ENCODE assay signal across 19 cellular contexts in genomic region chr15:91530279-91530678, GRCh38.
DNase-seq lines count a peak whose midpoint lies in the region; ATAC-seq, FAIRE-seq and TF ChIP-seq lines count a peak whose summit lies in the region.
"Had no signal": no experiment of that assay in that cellular context is flagged by ENCODE, and none has a peak within 500 bp of the region (broad histone marks: within the 10 kb centered on the region; RNA-seq: fewer than 3 reads in every experiment).

No MANE protein-coding gene starts in this region.

- H3K9me3 ChIP-seq in IMR-90 (ENCODE audit: control insufficient read depth, insufficient read depth, low read length) (no peaks in the 10 kb centered on the region), HepG2 (ENCODE audit: low read length) (no peaks in the 10 kb centered on the region)
- no peaks in the 10 kb centered on the region for H3K9me3 ChIP-seq in CD8-positive, alpha-beta memory T cell (ENCODE audit: low read length)
- H3K9me3 ChIP-seq: BLaER1, HAP-1 had no signal

- no peaks in the 10 kb centered on the region for H3K9me3 Mint-ChIP-seq in activated naive CD4-positive, alpha-beta T cell treated with anti-CD3 and anti-CD28 coated beads, Interleukin-2, amount 50 U/mL, for 24 hours
- H3K9me3 Mint-ChIP-seq in activated naive CD4-positive, alpha-beta T cell treated with anti-CD3 and anti-CD28 coated beads for 36 hours: no peaks in the 10 kb centered on the region
- no peaks in the 10 kb centered on the region for H3K9me3 Mint-ChIP-seq in CD8-positive, alpha-beta memory T cell
- H3K9me3 Mint-ChIP-seq: CD4-positive, alpha-beta memory T cell had no signal

- POLR2A ChIA-PET in IMR-90 (lab: Charles Lee; ENCODE audit: unreplicated experiment): no interaction called here
- POLR2A ChIA-PET in HepG2 (lab: Yijun Ruan, JAX): no interaction called here
- POLR2A ChIA-PET in CD8-positive, alpha-beta memory T cell (lab: Charles Lee): no interaction called here

- H3K27ac ChIP-seq in IMR-90 (ENCODE audit: insufficient read depth, low read length) (no peak overlapping the region), HepG2 (ENCODE audit: extremely low read length, insufficient read depth, low read length) (no peak overlapping the region)
- H3K27ac ChIP-seq in CD8-positive, alpha-beta memory T cell (ENCODE audit: low read depth, low read length): no peak overlapping the region
- H3K27ac ChIP-seq: BLaER1, GM23248, HL-60 had no signal

- H3K27ac Mint-ChIP-seq in activated naive CD4-positive, alpha-beta T cell treated with anti-CD3 and anti-CD28 coated beads, Interleukin-2, amount 50 U/mL, for 24 hours: peak overlapping the region; percentile 56
- H3K27ac Mint-ChIP-seq in activated naive CD4-positive, alpha-beta T cell treated with anti-CD3 and anti-CD28 coated beads for 36 hours: no peak overlapping the region
- H3K27ac Mint-ChIP-seq in CD8-positive, alpha-beta memory T cell: no peak overlapping the region
- H3K27ac Mint-ChIP-seq: CD14-positive monocyte, IgD-negative memory B cell had no signal

- H3K4me1 ChIP-seq in IMR-90 (ENCODE audit: control insufficient read depth, insufficient read depth, low read length) (no peaks in the 10 kb centered on the region), HepG2 (ENCODE audit: insufficient read depth, low read length) (peaks cover 13% of the 10 kb centered on the region)
- H3K4me1 ChIP-seq in CD8-positive, alpha-beta memory T cell (ENCODE audit: insufficient read depth, low read length): peaks cover 15% of the 10 kb centered on the region
- H3K4me1 ChIP-seq: BLaER1, HAP-1 had no signal

- H3K9ac ChIP-seq in IMR-90 (ENCODE audit: low read depth, low read length): no peak overlapping the region
- H3K9ac ChIP-seq in HepG2 (ENCODE audit: insufficient read depth, low read depth, low read length): no peak overlapping the region
- H3K9ac ChIP-seq: BLaER1, GM23248 had no signal

- H4K5ac ChIP-seq in IMR-90 (ENCODE audit: low read depth, low read length): no peak overlapping the region

- no peak overlapping the region for H3K18ac ChIP-seq in IMR-90 (ENCODE audit: low read depth, low read length)

- TF ChIP-seq POLR2A in IMR-90 (IDR thresholded peaks at IDR 0.05; ENCODE audit: low read depth, low read length): no peak
- no peak for TF ChIP-seq POLR2A in HepG2 (IDR thresholded peaks at IDR 0.05; ENCODE audit: insufficient read depth in 1 of 2, low read depth in 2 of 2, low read length in 2 of 2)

- H3K4me2 ChIP-seq in IMR-90 (ENCODE audit: low read depth, low read length): no peak overlapping the region
- H3K4me2 ChIP-seq in HepG2 (ENCODE audit: low read depth, low read length): no peak overlapping the region
- H3K4me2 ChIP-seq: BLaER1 had no signal

- no peak overlapping the region for H2BK15ac ChIP-seq in IMR-90 (ENCODE audit: low read depth, low read length)

- H4K8ac ChIP-seq in IMR-90 (ENCODE audit: low read depth in 2 of 2, low read length in 2 of 2): no peak overlapping the region

- no peak overlapping the region for H3K4ac ChIP-seq in IMR-90 (ENCODE audit: low read depth, low read length)

- DNase-seq in activated naive CD4-positive, alpha-beta T cell treated with anti-CD3 and anti-CD28 coated beads for 36 hours: no peak
- no peak for DNase-seq in IMR-90
- no peak for DNase-seq in HepG2 (ENCODE audit: low spot score)
- no peak for DNase-seq in NCI-H1417 treated with DMSO at 0.1 percent for 48 hours (lab: John Stamatoyannopoulos, UW)
- DNase-seq in CD8-positive, alpha-beta memory T cell: no peak
- DNase-seq in NOMO-1 treated with DMSO at 0.1 percent for 48 hours (lab: John Stamatoyannopoulos, UW; ENCODE audit: unreplicated experiment): no peak
- DNase-seq: 8988T; CD4-positive, alpha-beta memory T cell; DMS 273 treated with DMSO at 0.1 percent for 48 hours; GM23248 had no signal

- TF ChIP-seq RAD21 in IMR-90 (IDR thresholded peaks at IDR 0.05; ENCODE audit: low read length): no peak
- TF ChIP-seq RAD21 in HepG2 (CRISPR knock-in tag; IDR thresholded peaks at IDR 0.05): no peak

- CTCF ChIA-PET in activated naive CD4-positive, alpha-beta T cell treated with anti-CD3 and anti-CD28 coated beads for 36 hours (lab: Charles Lee): interaction anchor here (0.6 kb wide), 1 partner anchor 225 kb away, joined by 3 read pairs; no protein-coding TSS in a partner anchor
- CTCF ChIA-PET in IMR-90 (lab: Yijun Ruan, JAX): no interaction called here
- CTCF ChIA-PET in HepG2 (lab: Yijun Ruan, JAX; ENCODE audit: low intra/inter-chr PET ratio, low total read pairs): no interaction called here
- CTCF ChIA-PET in CD8-positive, alpha-beta memory T cell (lab: Charles Lee): no interaction called here

- TF ChIP-seq EP300 in HepG2 (IDR thresholded peaks at IDR 0.05; ENCODE audit: low read depth in 2 of 2, low read length in 2 of 2) (no peak), HepG2 (CRISPR knock-in tag; IDR thresholded peaks at IDR 0.05; ENCODE audit: borderline replicate concordance) (no peak)

- H3K27me3 Mint-ChIP-seq in activated naive CD4-positive, alpha-beta T cell treated with anti-CD3 and anti-CD28 coated beads, Interleukin-2, amount 50 U/mL, for 24 hours: no peaks in the 10 kb centered on the region
- no peaks in the 10 kb centered on the region for H3K27me3 Mint-ChIP-seq in activated naive CD4-positive, alpha-beta T cell treated with anti-CD3 and anti-CD28 coated beads for 36 hours (ENCODE audit: low read depth)
- H3K27me3 Mint-ChIP-seq in CD8-positive, alpha-beta memory T cell: peaks cover 7 to 19% of the 10 kb centered on the region in 2 donors
- H3K27me3 Mint-ChIP-seq: IgD-negative memory B cell had no signal

- H4K91ac ChIP-seq in IMR-90 (ENCODE audit: insufficient read depth, low read depth, low read length): no peak overlapping the region

- H2BK20ac ChIP-seq in IMR-90 (ENCODE audit: low read depth, low read length): no peak overlapping the region

- H3K36me3 ChIP-seq in IMR-90 (ENCODE audit: control insufficient read depth, insufficient read depth, low read length): no peaks in the 10 kb centered on the region
- no peaks in the 10 kb centered on the region for H3K36me3 ChIP-seq in HepG2 (replicated peaks in 1 of 2; ENCODE audit: control insufficient read depth in 1 of 2, insufficient read depth in 2 of 2, low read length in 2 of 2)
- H3K36me3 ChIP-seq in CD8-positive, alpha-beta memory T cell (ENCODE audit: insufficient read depth, low read length): no peaks in the 10 kb centered on the region
- H3K36me3 ChIP-seq: BLaER1, HAP-1 had no signal

- H4K20me1 ChIP-seq in IMR-90 (ENCODE audit: insufficient read depth, low read length) (no peaks in the 10 kb centered on the region), HepG2 (ENCODE audit: insufficient read depth, low read length) (no peaks in the 10 kb centered on the region)
- H4K20me1 ChIP-seq: BLaER1 had no signal

- H3K4me3 ChIP-seq in IMR-90 (ENCODE audit: insufficient read depth, low read depth, low read length) (no peak overlapping the region), HepG2 (replicated peaks in 1 of 3; ENCODE audit: insufficient read depth in 1 of 3, low read depth in 2 of 3, low read length in 3 of 3) (no peak overlapping the region)
- no peak overlapping the region for H3K4me3 ChIP-seq in CD8-positive, alpha-beta memory T cell (ENCODE audit: low read length)
- H3K4me3 ChIP-seq: BLaER1, GM23248, HAP-1 had no signal

- WGBS in IMR-90 (ENCODE audit: extremely low coverage in 2 of 2, insufficient read length in 1 of 2), 2 experiments: no CpG with 5 or more reads among the region's 6 CpGs
- 81% methylated on average over 6 of the region's 6 CpGs for WGBS in HepG2 (ENCODE audit: low lambda C conversion rate)

- FAIRE-seq in HepG2 (lab: Jason Lieb, UNC): no peak
- FAIRE-seq: G401.6, GM12891, GM19239 had no signal

- H3K36me3 Mint-ChIP-seq in activated naive CD4-positive, alpha-beta T cell treated with anti-CD3 and anti-CD28 coated beads, Interleukin-2, amount 50 U/mL, for 24 hours: no peaks in the 10 kb centered on the region
- no peaks in the 10 kb centered on the region for H3K36me3 Mint-ChIP-seq in activated naive CD4-positive, alpha-beta T cell treated with anti-CD3 and anti-CD28 coated beads for 36 hours (ENCODE audit: low read depth)
- H3K36me3 Mint-ChIP-seq in CD8-positive, alpha-beta memory T cell: peaks cover 0 to 5% (median 0%) of the 10 kb centered on the region in 3 donors
- H3K36me3 Mint-ChIP-seq: CD14-positive monocyte; CD4-positive, alpha-beta memory T cell; IgD-negative memory B cell had no signal

- H3K56ac ChIP-seq in IMR-90 (ENCODE audit: extremely low read depth, insufficient read depth, low read length): no peak overlapping the region

- intact Hi-C loops in activated naive CD4-positive, alpha-beta T cell treated with anti-CD3 and anti-CD28 coated beads for 36 hours (cut with micrococcal nuclease): no loop called here
- intact Hi-C loops in IMR-90 (cut with micrococcal nuclease) (no loop called here), HepG2 (cut with micrococcal nuclease; ENCODE audit: unreplicated experiment) (no loop called here)

- H3K4me1 Mint-ChIP-seq in activated naive CD4-positive, alpha-beta T cell treated with anti-CD3 and anti-CD28 coated beads, Interleukin-2, amount 50 U/mL, for 24 hours: peaks cover 30% of the 10 kb centered on the region
- H3K4me1 Mint-ChIP-seq in activated naive CD4-positive, alpha-beta T cell treated with anti-CD3 and anti-CD28 coated beads for 36 hours (ENCODE audit: low read depth): peaks cover 13% of the 10 kb centered on the region
- peaks cover 0 to 19% (median 4%) of the 10 kb centered on the region in 3 donors for H3K4me1 Mint-ChIP-seq in CD8-positive, alpha-beta memory T cell
- H3K4me1 Mint-ChIP-seq: IgD-negative memory B cell had no signal

- H3K14ac ChIP-seq in IMR-90 (replicated peaks; ENCODE audit: low read depth, low read length): no peak overlapping the region

- no peak overlapping the region for H2AK9ac ChIP-seq in IMR-90 (replicated peaks; ENCODE audit: low read depth, low read length, poor library complexity)

- no peak for TF ChIP-seq CTCF in IMR-90 (conservative IDR thresholded peaks at IDR 0.05; ENCODE audit: low read depth, low read length)
- no peak for TF ChIP-seq CTCF in HepG2 (CRISPR knock-in tag; IDR thresholded peaks at IDR 0.05)

- in situ Hi-C loops in IMR-90 (cut with MboI; ENCODE audit: low sequenced_read_pairs) (no loop called here), HepG2 (cut with HindIII; ENCODE audit: extremely low pct_ligation_motif_present, low pct_unique_long_range_greater_than_20kb) (no loop called here)

- dilution Hi-C loops in IMR-90 (cut with HindIII; ENCODE audit: low sequenced_read_pairs, unreplicated experiment): no loop called here

- H3K27me3 ChIP-seq in IMR-90 (ENCODE audit: control insufficient read depth, insufficient read depth, low read length): peaks cover 5% of the 10 kb centered on the region
- H3K27me3 ChIP-seq in HepG2 (ENCODE audit: control insufficient read depth in 1 of 2, insufficient read depth in 2 of 2, low read length in 2 of 2): no peaks in the 10 kb centered on the region; a peak in 1 of 5 replicates
- H3K27me3 ChIP-seq in CD8-positive, alpha-beta memory T cell (ENCODE audit: insufficient read depth, low read length, poor library complexity, severe bottlenecking): no peaks in the 10 kb centered on the region
- H3K27me3 ChIP-seq: BLaER1 had no signal

- H2AFZ ChIP-seq in IMR-90 (replicated peaks; ENCODE audit: low read length, poor library complexity) (no peak overlapping the region), HepG2 (ENCODE audit: low read length) (no peak overlapping the region)
- H2AFZ ChIP-seq: GM23248 had no signal

- H3K79me2 ChIP-seq in HepG2 (ENCODE audit: insufficient read depth, low read length): no peaks in the 10 kb centered on the region

- H2AK5ac ChIP-seq in IMR-90 (ENCODE audit: low read depth, low read length): no peak overlapping the region

- no TSS peak for BruUV-seq in IMR-90 (replicated peaks; lab: Mats Ljungman, UMichigan)
- no TSS peak for BruUV-seq in HepG2 (replicated peaks; lab: Mats Ljungman, UMichigan)

- H2BK120ac ChIP-seq in IMR-90 (ENCODE audit: low read depth, low read length): no peak overlapping the region

- no peak overlapping the region for H2BK5ac ChIP-seq in IMR-90 (ENCODE audit: low read depth, low read length, poor library complexity, severe bottlenecking)

- ATAC-seq in IMR-90 (ENCODE audit: low read depth): no peak
- ATAC-seq in HepG2: no peak

- H3K9me1 ChIP-seq in IMR-90 (ENCODE audit: insufficient read depth, low read length): no peaks in the 10 kb centered on the region

- H3K23ac ChIP-seq in IMR-90 (ENCODE audit: low read depth, low read length): no peak overlapping the region

- no peaks in the 10 kb centered on the region for H3K79me1 ChIP-seq in IMR-90 (ENCODE audit: low read depth in 1 of 2, low read length in 2 of 2)

- no peak overlapping the region for H3K4me3 Mint-ChIP-seq in activated naive CD4-positive, alpha-beta T cell treated with anti-CD3 and anti-CD28 coated beads, Interleukin-2, amount 50 U/mL, for 24 hours
- no peak overlapping the region for H3K4me3 Mint-ChIP-seq in activated naive CD4-positive, alpha-beta T cell treated with anti-CD3 and anti-CD28 coated beads for 36 hours
- no peak overlapping the region for H3K4me3 Mint-ChIP-seq in CD8-positive, alpha-beta memory T cell
- H3K4me3 Mint-ChIP-seq: CD14-positive monocyte, IgD-negative memory B cell had no signal
